In the genomic region with DNA sequence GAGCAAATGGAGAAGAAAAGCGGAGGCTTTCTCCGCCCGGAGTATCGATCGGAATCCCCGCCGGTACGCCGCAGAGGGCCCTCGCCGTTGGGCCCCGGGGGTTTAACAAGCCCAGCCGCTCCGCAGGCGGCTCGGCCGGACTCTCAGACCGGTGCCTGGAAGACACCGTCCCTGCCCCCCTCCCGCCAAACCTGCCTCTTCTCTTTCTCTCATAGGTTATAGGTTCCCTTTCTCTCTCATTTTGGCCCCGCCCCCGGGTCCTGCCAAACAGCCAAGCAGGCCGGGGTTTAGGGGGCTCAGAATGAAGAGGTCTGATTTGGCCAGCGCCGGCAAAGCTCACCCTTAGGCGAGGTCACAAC, we compare ENCODE assay signal across 19 cellular contexts. TPM values are rescaled to one million over a fixed set of nuclear protein-coding genes. Genes with fewer than 3 reads are reported as not detected.
DNase-seq lines count a peak whose midpoint lies in the region; ATAC-seq, FAIRE-seq and TF ChIP-seq lines count a peak whose summit lies in the region.
"Had no signal": no experiment of that assay in that cellular context is flagged by ENCODE, and none has a peak within 500 bp of the region (broad histone marks: within the 10 kb centered on the region; RNA-seq: fewer than 3 reads in every experiment).

No MANE protein-coding gene starts in this region.

- H3K27ac Mint-ChIP-seq in CD14-positive monocyte, result no peak overlapping the region
- H3K27ac Mint-ChIP-seq in astrocyte (ENCODE audit: unreplicated experiment), result no peak overlapping the region
- H3K27ac Mint-ChIP-seq in CD8-positive, alpha-beta T cell, result no peak overlapping the region
- H3K27ac Mint-ChIP-seq: activated naive CD4-positive, alpha-beta T cell treated with anti-CD3 and anti-CD28 coated beads, Interleukin-2, amount 50 U/mL, for 24 hours had no signal

- H3K79me2 ChIP-seq in ACC112 (ENCODE audit: control insufficient read depth, insufficient read depth, low read length, unreplicated experiment) (no peaks in the 10 kb centered on the region), astrocyte (ENCODE audit: insufficient read depth, low read length) (no peaks in the 10 kb centered on the region)

- peaks cover 3% of the 10 kb centered on the region for H3K4me1 ChIP-seq in ACC112 (ENCODE audit: control insufficient read depth, insufficient read depth, low read length, unreplicated experiment)
- H3K4me1 ChIP-seq in astrocyte (ENCODE audit: insufficient read depth, low read length), result peaks cover 21% of the 10 kb centered on the region
- H3K4me1 ChIP-seq in muscle layer of duodenum (ENCODE audit: control insufficient read depth in 1 of 2, insufficient read depth in 2 of 2, low read length in 2 of 2), result peaks cover 0 to 64% of the 10 kb centered on the region in 2 donors
- H3K4me1 ChIP-seq in CD8-positive, alpha-beta T cell (ENCODE audit: insufficient read depth, low read length), result peaks cover 43% of the 10 kb centered on the region

- H3K4me2 ChIP-seq in astrocyte (ENCODE audit: low read length), result no peak overlapping the region

- no peak for DNase-seq in CD14-positive monocyte (ENCODE audit: low spot score)
- DNase-seq in astrocyte (ENCODE audit: low read depth), result no peak
- DNase-seq in omental fat pad (ENCODE audit: low spot score), result no peak
- DNase-seq in NCI-H446 (lab: John Stamatoyannopoulos, UW), result no peak
- no peak for DNase-seq in CD8-positive, alpha-beta T cell
- DNase-seq: activated CD4-positive, alpha-beta T cell treated with anti-CD3 and anti-CD28 coated beads, Interleukin-2, amount 50 U/mL, for 1 hour; mucosa of descending colon; NCI-H2107; stimulated activated CD8-positive, alpha-beta memory T cell treated with anti-CD3 and anti-CD28 coated beads, Interleukin-4, amount 100 ng/mL, for 48 hours; T-helper 2 cell had no signal

- H3K27ac ChIP-seq in ACC112 (ENCODE audit: low read depth, low read length) (no peak overlapping the region), astrocyte (ENCODE audit: low read depth, low read length) (no peak overlapping the region), muscle layer of duodenum (ENCODE audit: low read length) (peak overlapping the region; percentile 28)
- no peak overlapping the region for H3K27ac ChIP-seq in CD8-positive, alpha-beta T cell (ENCODE audit: low read depth, low read length)
- H3K27ac ChIP-seq: C4-2B had no signal

- H3K9ac ChIP-seq in astrocyte (ENCODE audit: low read length), result no peak overlapping the region

- H3K4me3 Mint-ChIP-seq in CD14-positive monocyte (peak overlapping the region; percentile 27 to 92), astrocyte (ENCODE audit: unreplicated experiment) (peak overlapping the region; percentile 50)
- H3K4me3 Mint-ChIP-seq in CD8-positive, alpha-beta T cell, result no peak overlapping the region

- no peak for FAIRE-seq in astrocyte (lab: Jason Lieb, UNC)
- FAIRE-seq: endometrium, frontal cortex, islet of Langerhans had no signal

- H3K4me3 ChIP-seq in ACC112 (ENCODE audit: low read depth, low read length) (0 out of 2 replicates have a peak overlapping the region, but pooled peaks have one; percentile 6), astrocyte (ENCODE audit: insufficient read depth, low read depth, low read length) (no peak overlapping the region), muscle layer of duodenum (ENCODE audit: low read depth in 1 of 2, low read length in 2 of 2) (peak overlapping the region; percentile 14 to 45)
- H3K4me3 ChIP-seq in CD8-positive, alpha-beta T cell (ENCODE audit: low read depth, low read length), result no peak overlapping the region
- H3K4me3 ChIP-seq: mucosa of descending colon had no signal

- no peak overlapping the region for H2AFZ ChIP-seq in ACC112 (ENCODE audit: low read length, unreplicated experiment)
- no peak overlapping the region for H2AFZ ChIP-seq in astrocyte (ENCODE audit: low read depth, low read length)

- TF ChIP-seq CTCF in CD14-positive monocyte (IDR thresholded peaks at IDR 0.05) (no peak), astrocyte (IDR thresholded peaks at IDR 0.05; ENCODE audit: insufficient read depth, low read depth, low read length) (no peak), omental fat pad (IDR thresholded peaks at IDR 0.05) (no peak)
- no peak for TF ChIP-seq CTCF in CD8-positive, alpha-beta T cell (IDR thresholded peaks at IDR 0.05)

- peaks cover 84 to 95% (median 95%) of the 10 kb centered on the region in 3 donors for H3K27me3 Mint-ChIP-seq in CD14-positive monocyte (ENCODE audit: low read depth in 3 of 3)
- H3K27me3 Mint-ChIP-seq in astrocyte (ENCODE audit: low read depth, unreplicated experiment), result peaks cover 73% of the 10 kb centered on the region
- peaks cover 78% of the 10 kb centered on the region for H3K27me3 Mint-ChIP-seq in CD8-positive, alpha-beta T cell (ENCODE audit: low read depth)

- POLR2A ChIA-PET in CD8-positive, alpha-beta T cell (lab: Charles Lee), result interaction anchor here (1.2 kb wide), 1 partner anchor 10 kb away, joined by 3 read pairs; no protein-coding TSS in a partner anchor

- H3K9me3 ChIP-seq in astrocyte (ENCODE audit: insufficient read depth, low read depth, low read length) (peaks cover 2% of the 10 kb centered on the region), muscle layer of duodenum (ENCODE audit: control insufficient read depth in 1 of 2, low read length in 2 of 2) (no peaks in the 10 kb centered on the region)
- H3K9me3 ChIP-seq in CD8-positive, alpha-beta T cell (ENCODE audit: low read length), result no peaks in the 10 kb centered on the region
- H3K9me3 ChIP-seq: mucosa of descending colon had no signal

- CTCF ChIA-PET in CD8-positive, alpha-beta T cell (lab: Charles Lee), result no interaction called here

- H3K27me3 ChIP-seq in ACC112 (ENCODE audit: insufficient read depth, low read length) (peaks cover 94% of the 10 kb centered on the region), astrocyte (ENCODE audit: insufficient read depth, low read length) (peaks cover 85% of the 10 kb centered on the region), muscle layer of duodenum (ENCODE audit: low read depth, low read length) (peaks cover 61% of the 10 kb centered on the region)
- peaks cover 30% of the 10 kb centered on the region for H3K27me3 ChIP-seq in CD8-positive, alpha-beta T cell (ENCODE audit: insufficient read depth, low read length)

- H3K36me3 Mint-ChIP-seq in CD14-positive monocyte (peaks cover 9 to 16% of the 10 kb centered on the region in 2 donors), astrocyte (ENCODE audit: low read depth, unreplicated experiment) (peaks cover 7% of the 10 kb centered on the region)
- no peaks in the 10 kb centered on the region for H3K36me3 Mint-ChIP-seq in CD8-positive, alpha-beta T cell
- H3K36me3 Mint-ChIP-seq: activated naive CD4-positive, alpha-beta T cell treated with anti-CD3 and anti-CD28 coated beads, Interleukin-2, amount 50 U/mL, for 24 hours had no signal

- H4K20me1 ChIP-seq in astrocyte (ENCODE audit: insufficient read depth, low read length), result peaks cover 7% of the 10 kb centered on the region

- H3K36me3 ChIP-seq in ACC112 (ENCODE audit: insufficient read depth, low read length) (no peaks in the 10 kb centered on the region), astrocyte (ENCODE audit: insufficient read depth, low read length) (no peaks in the 10 kb centered on the region), muscle layer of duodenum (ENCODE audit: control insufficient read depth in 1 of 2, insufficient read depth in 2 of 2, low read length in 2 of 2) (no peaks in the 10 kb centered on the region)
- H3K36me3 ChIP-seq in CD8-positive, alpha-beta T cell (ENCODE audit: insufficient read depth, low read length), result no peaks in the 10 kb centered on the region

- intact Hi-C loops in CD14-positive monocyte (cut with micrococcal nuclease), result no loop called here
- intact Hi-C loops in CD8-positive, alpha-beta T cell (cut with DNase I, micrococcal nuclease), result no loop called here

- H3K4me1 Mint-ChIP-seq in CD14-positive monocyte (peaks cover 53% of the 10 kb centered on the region), astrocyte (ENCODE audit: low read depth, unreplicated experiment) (peaks cover 3% of the 10 kb centered on the region)
- peaks cover 42% of the 10 kb centered on the region for H3K4me1 Mint-ChIP-seq in CD8-positive, alpha-beta T cell (ENCODE audit: low read depth)

- peaks cover 9 to 53% (median 37%) of the 10 kb centered on the region in 7 donors for H3K9me3 Mint-ChIP-seq in CD14-positive monocyte
- peaks cover 8% of the 10 kb centered on the region for H3K9me3 Mint-ChIP-seq in astrocyte (ENCODE audit: unreplicated experiment)
- H3K9me3 Mint-ChIP-seq in CD8-positive, alpha-beta T cell, result no peaks in the 10 kb centered on the region
- H3K9me3 Mint-ChIP-seq: activated naive CD4-positive, alpha-beta T cell treated with anti-CD3 and anti-CD28 coated beads, Interleukin-2, amount 50 U/mL, for 24 hours had no signal

- ATAC-seq in omental fat pad (ENCODE audit: low FRiP score) (no peak), HG02938 (IDR thresholded peaks at IDR 0.05; ENCODE audit: unreplicated experiment) (no peak)
- no peak for ATAC-seq in CD8-positive, alpha-beta T cell
- ATAC-seq: mucosa of descending colon had no signal

RNA-seq across cellular contexts. Expression of a gene that starts 4.4 kb away (rescaled TPM):
- polyA plus RNA-seq in CD14-positive monocyte, result not detected
- total RNA-seq in astrocyte (5.2 and 6.2 TPM in 2 replicates), omental fat pad (under 1 TPM in 2 of 4 donors, not detected in 2; under 0.01 to 0.06 TPM)
- total RNA-seq in CD8-positive, alpha-beta T cell, result not detected
- total RNA-seq: G401 had no signal

Comparison
In these comparisons a context has a peak if more than half of its experiments do, and no peak if none do; other contexts are left out.
1. H3K4me3 ChIP-seq: peak in ACC112 (single experiment) and muscle layer of duodenum (2 of 2); none in astrocyte (single experiment) and CD8-positive, alpha-beta T cell (single experiment).